ENCODE assay signal across 15 cellular contexts in the genomic region with DNA sequence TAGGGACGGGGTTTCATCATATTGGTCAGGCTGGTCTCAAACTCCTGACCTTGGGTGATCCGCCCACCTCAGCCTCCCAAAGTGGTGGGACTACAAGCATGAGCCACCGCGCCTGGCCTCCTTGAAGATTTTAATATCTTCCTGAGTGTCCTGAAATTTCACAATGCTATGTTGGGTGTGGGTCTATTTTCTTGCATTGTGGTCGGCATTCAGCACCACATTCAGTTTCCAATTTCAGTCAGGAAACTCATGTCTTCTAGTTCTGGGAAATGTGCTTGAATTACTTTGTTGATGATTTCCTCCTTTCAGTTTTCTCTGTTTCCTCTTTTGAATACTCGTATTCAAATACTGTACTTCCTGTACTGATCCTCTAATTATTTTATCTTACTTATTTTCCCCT. TPM values are rescaled to one million over a fixed set of nuclear protein-coding genes. Genes with fewer than 3 reads are reported as not detected.
A peak's percentile ranks its signal among the peaks of the same experiment; 100 is the strongest.
DNase-seq lines count a peak whose midpoint lies in the region; ATAC-seq lines count a peak whose summit lies in the region.
"Had no signal": no experiment of that assay in that cellular context is flagged by ENCODE, and none has a peak within 500 bp of the region (broad histone marks: within the 10 kb centered on the region; RNA-seq: fewer than 3 reads in every experiment).

No MANE protein-coding gene starts in this region.

- CTCF ChIA-PET in activated CD4-positive, alpha-beta T cell treated with anti-CD3 and anti-CD28 coated beads for 36 hours (lab: Charles Lee), result interaction anchor here (0.7 to 3.2 kb wide), 7 partner anchors 17 to 713 kb away, joined by 3 to 11 read pairs (median 3); a partner anchor contains a TSS
- CTCF ChIA-PET in activated CD4-positive, alpha-beta memory T cell treated with anti-CD3 and anti-CD28 coated beads, Interleukin-2, amount 10 ng/mL, durations not matched to agents 7 days and 5 days (lab: Charles Lee), result interaction anchor here (1.0 to 2.3 kb wide), 6 partner anchors 14 to 117 kb away, joined by 3 to 8 read pairs (median 4); a partner anchor contains a TSS
- CTCF ChIA-PET in naive thymus-derived CD4-positive, alpha-beta T cell (lab: Charles Lee), result interaction anchor here (0.7 to 1.6 kb wide), 2 partner anchors 10 to 47 kb away, joined by 3 read pairs; no protein-coding TSS in a partner anchor

- no peak overlapping the region for H3K4me3 ChIP-seq in Karpas-422 (ENCODE audit: low read length)
- peak overlapping the region; percentile 21 for H3K4me3 ChIP-seq in naive thymus-derived CD4-positive, alpha-beta T cell (ENCODE audit: low read length)
- H3K4me3 ChIP-seq: body of pancreas, thyroid gland had no signal

- no peak overlapping the region for H3K27ac ChIP-seq in Karpas-422 (ENCODE audit: low read length)
- no peak overlapping the region for H3K27ac ChIP-seq in naive thymus-derived CD4-positive, alpha-beta T cell (ENCODE audit: low read depth, low read length)
- H3K27ac ChIP-seq: body of pancreas, parathyroid adenoma, thyroid gland had no signal

- peaks cover 5% of the 10 kb centered on the region for H3K4me1 ChIP-seq in Karpas-422 (ENCODE audit: low read length)
- H3K4me1 ChIP-seq in naive thymus-derived CD4-positive, alpha-beta T cell (ENCODE audit: control insufficient read depth in 2 of 2, insufficient read depth in 2 of 2, low read length in 2 of 2), result peaks cover 18 to 73% of the 10 kb centered on the region in 2 donors
- H3K4me1 ChIP-seq: body of pancreas, parathyroid adenoma had no signal

- H3K9me3 ChIP-seq in Karpas-422 (ENCODE audit: low read length), result no peaks in the 10 kb centered on the region
- no peaks in the 10 kb centered on the region for H3K9me3 ChIP-seq in naive thymus-derived CD4-positive, alpha-beta T cell (ENCODE audit: control insufficient read depth in 2 of 3, low read length in 3 of 3)
- H3K9me3 ChIP-seq: body of pancreas, thyroid gland had no signal

- no peak overlapping the region for H3K4me3 Mint-ChIP-seq in activated CD4-positive, alpha-beta T cell treated with anti-CD3 and anti-CD28 coated beads for 36 hours
- peak overlapping the region; percentile 56 for H3K4me3 Mint-ChIP-seq in activated CD4-positive, alpha-beta memory T cell treated with anti-CD3 and anti-CD28 coated beads, Interleukin-2, amount 10 ng/mL, durations not matched to agents 7 days and 5 days
- peak overlapping the region; percentile 45 to 79 (median 66) for H3K4me3 Mint-ChIP-seq in naive thymus-derived CD4-positive, alpha-beta T cell

- no peaks in the 10 kb centered on the region for H4K20me1 ChIP-seq in Karpas-422 (ENCODE audit: insufficient read depth, low read depth, low read length)

- no peak overlapping the region for H3K9ac ChIP-seq in Karpas-422 (ENCODE audit: low read length)
- H3K9ac ChIP-seq: parathyroid adenoma had no signal

- H3K27ac Mint-ChIP-seq in activated CD4-positive, alpha-beta T cell treated with anti-CD3 and anti-CD28 coated beads for 36 hours, result peak overlapping the region; percentile 81
- H3K27ac Mint-ChIP-seq in activated CD4-positive, alpha-beta memory T cell treated with anti-CD3 and anti-CD28 coated beads, Interleukin-2, amount 10 ng/mL, durations not matched to agents 7 days and 5 days, result peak overlapping the region; percentile 91
- peak overlapping the region; percentile 59 to 89 (median 82) for H3K27ac Mint-ChIP-seq in naive thymus-derived CD4-positive, alpha-beta T cell

- no peaks in the 10 kb centered on the region for H3K79me2 ChIP-seq in Karpas-422 (ENCODE audit: low read length)
- H3K79me2 ChIP-seq: parathyroid adenoma had no signal

- POLR2A ChIA-PET in activated CD4-positive, alpha-beta T cell treated with anti-CD3 and anti-CD28 coated beads for 36 hours (lab: Charles Lee), result interaction anchor here (1.0 kb wide), 1 partner anchor 21 kb away, joined by 5 read pairs; no protein-coding TSS in a partner anchor
- POLR2A ChIA-PET in activated CD4-positive, alpha-beta memory T cell treated with anti-CD3 and anti-CD28 coated beads, Interleukin-2, amount 10 ng/mL, durations not matched to agents 7 days and 5 days (lab: Charles Lee), result interaction anchor here (0.9 to 5.4 kb wide), 5 partner anchors 12 to 113 kb away, joined by 3 to 47 read pairs (median 4); no protein-coding TSS in a partner anchor
- POLR2A ChIA-PET in naive thymus-derived CD4-positive, alpha-beta T cell (lab: Charles Lee), result interaction anchor here (0.6 to 1.3 kb wide), 2 partner anchors 19 to 341 kb away, joined by 3 to 4 read pairs; no protein-coding TSS in a partner anchor

- peak overlapping the region; percentile 8 for H3K4me2 ChIP-seq in Karpas-422 (ENCODE audit: low read depth, low read length, poor library complexity, severe bottlenecking)

- no peak overlapping the region for H2AFZ ChIP-seq in Karpas-422 (ENCODE audit: low read length)
- H2AFZ ChIP-seq: parathyroid adenoma had no signal

- peaks cover 2% of the 10 kb centered on the region for H3K9me3 Mint-ChIP-seq in activated CD4-positive, alpha-beta T cell treated with anti-CD3 and anti-CD28 coated beads for 36 hours (ENCODE audit: low read depth)
- H3K9me3 Mint-ChIP-seq in activated CD4-positive, alpha-beta memory T cell treated with anti-CD3 and anti-CD28 coated beads, Interleukin-2, amount 10 ng/mL, durations not matched to agents 7 days and 5 days, result peaks cover 15% of the 10 kb centered on the region
- peaks cover 0 to 13% (median 3%) of the 10 kb centered on the region in 11 donors for H3K9me3 Mint-ChIP-seq in naive thymus-derived CD4-positive, alpha-beta T cell

- H3K36me3 ChIP-seq in Karpas-422 (ENCODE audit: insufficient read depth, low read length), result no peaks in the 10 kb centered on the region
- no peaks in the 10 kb centered on the region for H3K36me3 ChIP-seq in naive thymus-derived CD4-positive, alpha-beta T cell (ENCODE audit: control insufficient read depth in 2 of 3, insufficient read depth in 3 of 3, low read length in 3 of 3)
- H3K36me3 ChIP-seq: thyroid gland had no signal

- H3K27me3 ChIP-seq in Karpas-422 (ENCODE audit: low read length), result no peaks in the 10 kb centered on the region
- H3K27me3 ChIP-seq in naive thymus-derived CD4-positive, alpha-beta T cell (ENCODE audit: control insufficient read depth in 2 of 2, insufficient read depth in 2 of 2, low read length in 2 of 2), result no peaks in the 10 kb centered on the region
- H3K27me3 ChIP-seq: body of pancreas, thyroid gland had no signal

- H3K27me3 Mint-ChIP-seq in activated CD4-positive, alpha-beta T cell treated with anti-CD3 and anti-CD28 coated beads for 36 hours, result peaks cover 8% of the 10 kb centered on the region
- H3K27me3 Mint-ChIP-seq in activated CD4-positive, alpha-beta memory T cell treated with anti-CD3 and anti-CD28 coated beads, Interleukin-2, amount 10 ng/mL, durations not matched to agents 7 days and 5 days, result peaks cover 8% of the 10 kb centered on the region
- H3K27me3 Mint-ChIP-seq in naive thymus-derived CD4-positive, alpha-beta T cell, result peaks cover 0 to 7% (median 0%) of the 10 kb centered on the region in 5 donors

- intact Hi-C loops in activated CD4-positive, alpha-beta T cell treated with anti-CD3 and anti-CD28 coated beads for 36 hours (cut with DNase I, micrococcal nuclease), result loop anchor here (1.0 to 10.0 kb wide), 9 partner anchors 15 to 917 kb away; a partner anchor contains a TSS
- intact Hi-C loops in naive thymus-derived CD4-positive, alpha-beta T cell (cut with micrococcal nuclease), result loop anchor here (1.0 to 10.0 kb wide), 10 partner anchors 11 to 1895 kb away; a partner anchor contains a TSS
- intact Hi-C loops in cardiac septum (cut with DNase I), result no loop called here

- peak; percentile 15 for DNase-seq in activated CD4-positive, alpha-beta T cell treated with anti-CD3 and anti-CD28 coated beads for 36 hours
- DNase-seq in activated CD4-positive, alpha-beta T cell treated with anti-CD3 and anti-CD28 coated beads, Interleukin-2, amount 50 U/mL, for 1 hour, result no peak
- DNase-seq in Karpas-422 (no peak), DMS153 treated with DMSO at 0.1 percent for 48 hours (lab: John Stamatoyannopoulos, UW; ENCODE audit: unreplicated experiment) (no peak), cardiac septum (ENCODE audit: low spot score) (no peak)
- DNase-seq in activated CD4-positive, alpha-beta memory T cell treated with anti-CD3 and anti-CD28 coated beads, Interleukin-2, amount 10 ng/mL, durations not matched to agents 7 days and 5 days, result peak; percentile 31
- DNase-seq in naive thymus-derived CD4-positive, alpha-beta T cell, result no peak
- DNase-seq: body of pancreas; DMS153; effector CD8-positive, alpha-beta T cell; NCI-H1436; NCI-H446 treated with DMSO at 0.1 percent for 48 hours; thyroid gland had no signal

- H3K9me2 ChIP-seq in Karpas-422 (replicated peaks; ENCODE audit: insufficient read depth, low read length), result no peaks in the 10 kb centered on the region

- peak; percentile 16 for ATAC-seq in activated CD4-positive, alpha-beta T cell treated with anti-CD3 and anti-CD28 coated beads for 36 hours
- ATAC-seq in naive thymus-derived CD4-positive, alpha-beta T cell, result no peak
- ATAC-seq in HG03442 (IDR thresholded peaks at IDR 0.05; ENCODE audit: unreplicated experiment), result no peak
- ATAC-seq: body of pancreas had no signal

- no peaks in the 10 kb centered on the region for H3K36me3 Mint-ChIP-seq in activated CD4-positive, alpha-beta T cell treated with anti-CD3 and anti-CD28 coated beads for 36 hours (ENCODE audit: low read depth)
- H3K36me3 Mint-ChIP-seq in activated CD4-positive, alpha-beta memory T cell treated with anti-CD3 and anti-CD28 coated beads, Interleukin-2, amount 10 ng/mL, durations not matched to agents 7 days and 5 days (ENCODE audit: low read depth), result peaks cover 37% of the 10 kb centered on the region
- peaks cover 0 to 38% (median 4%) of the 10 kb centered on the region in 5 donors for H3K36me3 Mint-ChIP-seq in naive thymus-derived CD4-positive, alpha-beta T cell

- peaks cover 67% of the 10 kb centered on the region for H3K4me1 Mint-ChIP-seq in activated CD4-positive, alpha-beta T cell treated with anti-CD3 and anti-CD28 coated beads for 36 hours
- peaks cover 82% of the 10 kb centered on the region for H3K4me1 Mint-ChIP-seq in activated CD4-positive, alpha-beta memory T cell treated with anti-CD3 and anti-CD28 coated beads, Interleukin-2, amount 10 ng/mL, durations not matched to agents 7 days and 5 days
- peaks cover 56 to 84% (median 80%) of the 10 kb centered on the region in 7 donors for H3K4me1 Mint-ChIP-seq in naive thymus-derived CD4-positive, alpha-beta T cell

RNA-seq across cellular contexts. Expression of a gene that starts 49.3 kb away (rescaled TPM):
- 1 to 10 TPM; 1.6 to 4.5 TPM for total RNA-seq in activated CD4-positive, alpha-beta T cell treated with anti-CD3 and anti-CD28 coated beads for 36 hours
- 0.25 TPM in 1 of 2 replicates, not detected in the other for total RNA-seq in Karpas-422 (2014; rRNA removed; shearing (Covaris generic); ENCODE audit: low replicate concordance)
- total RNA-seq in activated CD4-positive, alpha-beta memory T cell treated with anti-CD3 and anti-CD28 coated beads, Interleukin-2, amount 10 ng/mL, durations not matched to agents 7 days and 5 days, result under 1 TPM; 0.40 to 0.53 TPM
- 1 to 10 TPM in 2 of 5 experiments, under 1 TPM in 1, not detected in 2; 0.64 to 3.0 (median 1.0) TPM for total RNA-seq in naive thymus-derived CD4-positive, alpha-beta T cell
- under 1 TPM in 1 of 2 donors, not detected in 1; 0.73 TPM for polyA plus RNA-seq in naive thymus-derived CD4-positive, alpha-beta T cell
- total RNA-seq in cardiac septum, result 5.8 TPM

Comparison
In these comparisons a context has a peak if more than half of its experiments do, and no peak if none do; other contexts are left out.
1. DNase-seq: peak in activated CD4-positive, alpha-beta T cell treated with anti-CD3 and anti-CD28 coated beads for 36 hours (single experiment) and activated CD4-positive, alpha-beta memory T cell treated with anti-CD3 and anti-CD28 coated beads, Interleukin-2, amount 10 ng/mL, durations not matched to agents 7 days and 5 days (single experiment); none in activated CD4-positive, alpha-beta T cell treated with anti-CD3 and anti-CD28 coated beads, Interleukin-2, amount 50 U/mL, for 1 hour (single experiment), Karpas-422 (single experiment), naive thymus-derived CD4-positive, alpha-beta T cell (0 of 9), DMS153 treated with DMSO at 0.1 percent for 48 hours (single experiment) and cardiac septum (single experiment).
2. Peak in every context shown above with its lines, with median percentiles within 50 percentile points of each other: H3K27ac Mint-ChIP-seq.